20 cellular contexts compared by ENCODE assay signal in genomic region chr10:110241841-110242240, GRCh38. TPM values are rescaled to one million over a fixed set of nuclear protein-coding genes. Genes with fewer than 3 reads are reported as not detected.
DNase-seq lines count a peak whose midpoint lies in the region; ATAC-seq and TF ChIP-seq lines count a peak whose summit lies in the region.
"Had no signal": no experiment of that assay in that cellular context is flagged by ENCODE, and none has a peak within 500 bp of the region (broad histone marks: within the 10 kb centered on the region; RNA-seq: fewer than 3 reads in every experiment).

No MANE protein-coding gene starts in this region.

- H3K9ac ChIP-seq in Loucy (ENCODE audit: low read depth, low read length, poor library complexity, severe bottlenecking): peak overlapping the region; percentile 22

- H3K9me3 ChIP-seq in left ventricle myocardium inferior (replicated peaks) (peaks cover 5% of the 10 kb centered on the region), heart right ventricle (peaks cover 0 to 14% (median 0%) of the 10 kb centered on the region in 11 donors), Loucy (ENCODE audit: insufficient read depth, low read depth, low read length) (no peaks in the 10 kb centered on the region)

- peaks cover 14% of the 10 kb centered on the region; the same call in 1 of the 2 replicates for H3K79me2 ChIP-seq in Loucy (ENCODE audit: insufficient read depth, low read length)

- H2AFZ ChIP-seq in Loucy (ENCODE audit: low read length): peak overlapping the region; percentile 23; the same call in 1 of the 2 replicates

- H3K27me3 ChIP-seq in left ventricle myocardium inferior (ENCODE audit: low read depth): no peaks in the 10 kb centered on the region
- no peaks in the 10 kb centered on the region for H3K27me3 ChIP-seq in heart right ventricle
- no peaks in the 10 kb centered on the region for H3K27me3 ChIP-seq in Loucy (ENCODE audit: insufficient read depth, low read length, poor library complexity, severe bottlenecking)

- no peak overlapping the region for H3K4me3 Mint-ChIP-seq in type B pancreatic cell
- H3K4me3 Mint-ChIP-seq: activated CD4-positive, alpha-beta memory T cell treated with anti-CD3 and anti-CD28 coated beads, Interleukin-2, amount 10 ng/mL, durations not matched to agents 7 days and 5 days; nephron progenitor cell had no signal

- H3K27me3 Mint-ChIP-seq in type B pancreatic cell: no peaks in the 10 kb centered on the region
- H3K27me3 Mint-ChIP-seq: progenitor cell of endocrine pancreas had no signal

- H3K4me1 ChIP-seq in left ventricle myocardium inferior (peaks cover 57% of the 10 kb centered on the region), heart right ventricle (peaks cover 0 to 64% (median 26%) of the 10 kb centered on the region in 9 donors), Loucy (ENCODE audit: insufficient read depth, low read length, poor library complexity, severe bottlenecking) (peaks cover 28% of the 10 kb centered on the region)

- DNase-seq in left ventricle myocardium inferior (no peak), heart right ventricle (no peak), type B pancreatic cell (ENCODE audit: extremely low spot score, unreplicated experiment) (no peak), NCI-H2196 (lab: John Stamatoyannopoulos, UW; ENCODE audit: unreplicated experiment) (no peak)
- DNase-seq: activated CD4-positive, alpha-beta memory T cell treated with anti-CD3 and anti-CD28 coated beads, Interleukin-2, amount 10 ng/mL, durations not matched to agents 7 days and 5 days; activated effector memory CD4-positive, alpha-beta T cell treated with Interleukin-2 at 50 U/mL for 16 hours; amygdala; central memory CD4-positive, alpha-beta T cell; effector CD4-positive, alpha-beta T cell; kidney; NCI-H1436 treated with DMSO at 0.1 percent for 48 hours; nephron progenitor cell; stimulated activated CD4-positive, alpha-beta T cell treated with anti-CD3 and anti-CD28 coated beads, Interleukin-4, amount 100 ng/mL, for 4 hours; stimulated activated CD8-positive, alpha-beta memory T cell treated with anti-CD3 and anti-CD28 coated beads, Interleukin-4, amount 100 ng/mL, for 48 hours had no signal

- H3K27ac Mint-ChIP-seq in type B pancreatic cell: peak overlapping the region; percentile 8
- H3K27ac Mint-ChIP-seq: activated CD4-positive, alpha-beta memory T cell treated with anti-CD3 and anti-CD28 coated beads, Interleukin-2, amount 10 ng/mL, durations not matched to agents 7 days and 5 days; nephron progenitor cell; progenitor cell of endocrine pancreas had no signal

- TF ChIP-seq CTCF in left ventricle myocardium inferior (IDR thresholded peaks at IDR 0.05; ENCODE audit: borderline replicate concordance) (no peak), heart right ventricle (IDR thresholded peaks at IDR 0.05) (no peak), Loucy (conservative IDR thresholded peaks at IDR 0.05; ENCODE audit: low read length) (no peak), type B pancreatic cell (conservative IDR thresholded peaks at IDR 0.05) (no peak)

- no peak overlapping the region for H3K4me3 ChIP-seq in left ventricle myocardium inferior
- H3K4me3 ChIP-seq in heart right ventricle: no peak overlapping the region
- peak overlapping the region; percentile 41 for H3K4me3 ChIP-seq in Loucy (ENCODE audit: low read length, poor library complexity, severe bottlenecking)

- no peaks in the 10 kb centered on the region for H3F3A ChIP-seq in Loucy (ENCODE audit: low read depth)

- H3K36me3 Mint-ChIP-seq in type B pancreatic cell: peaks cover 41% of the 10 kb centered on the region

- H4K20me1 ChIP-seq in Loucy (ENCODE audit: insufficient read depth, low read length, poor library complexity, severe bottlenecking): no peaks in the 10 kb centered on the region

- H3K9me3 Mint-ChIP-seq in type B pancreatic cell: peaks cover 4% of the 10 kb centered on the region
- H3K9me3 Mint-ChIP-seq: activated CD4-positive, alpha-beta memory T cell treated with anti-CD3 and anti-CD28 coated beads, Interleukin-2, amount 10 ng/mL, durations not matched to agents 7 days and 5 days had no signal

- peak overlapping the region; percentile 59 for H3K4me2 ChIP-seq in Loucy (ENCODE audit: low read depth, low read length, poor library complexity, severe bottlenecking)

- intact Hi-C loops in left ventricle myocardium inferior (cut with micrococcal nuclease) (no loop called here), heart right ventricle (cut with DNase I) (no loop called here)

- ATAC-seq in heart right ventricle (no peak), GM21717 (IDR thresholded peaks at IDR 0.05; ENCODE audit: unreplicated experiment) (peak; percentile 33), HG03135 (IDR thresholded peaks at IDR 0.05; ENCODE audit: unreplicated experiment) (no peak), HG03520 (IDR thresholded peaks at IDR 0.05; ENCODE audit: unreplicated experiment) (no peak)

- no peaks in the 10 kb centered on the region for H3K9me2 ChIP-seq in Loucy (replicated peaks; ENCODE audit: low read depth, low read length)

- peaks cover 12% of the 10 kb centered on the region for H3K4me1 Mint-ChIP-seq in type B pancreatic cell (ENCODE audit: unreplicated experiment)
- H3K4me1 Mint-ChIP-seq: nephron progenitor cell had no signal

- H3K27ac ChIP-seq in left ventricle myocardium inferior (replicated peaks) (peak overlapping the region; percentile 20), heart right ventricle (peak overlapping the region in 3 of 10 donors; percentile 11 to 21 (median 16))
- H3K27ac ChIP-seq: RWPE1 had no signal

- WGBS in heart right ventricle, 2 donors: 54 to 61% methylated on average over 2 of the region's 2 CpGs

- peaks cover 36% of the 10 kb centered on the region for H3K36me3 ChIP-seq in left ventricle myocardium inferior
- peaks cover 0 to 48% (median 12%) of the 10 kb centered on the region in 9 donors for H3K36me3 ChIP-seq in heart right ventricle
- H3K36me3 ChIP-seq in Loucy (ENCODE audit: insufficient read depth, low read length): peaks cover 10% of the 10 kb centered on the region; the same call in 1 of the 2 replicates

RNA-seq across cellular contexts. Expression of gene MXI1, which starts 34.4 kb away (rescaled TPM):
- total RNA-seq in left ventricle myocardium inferior (60.0 TPM), heart right ventricle (100 to 1,000 TPM in 1 of 10 donors, 10 to 100 TPM in 9; 48.7 to 100 (median 63.3) TPM), type B pancreatic cell (ENCODE audit: low replicate concordance) (17.8 and 34.7 TPM in 2 replicates)
- 10 to 100 TPM; 27.3 to 30.4 TPM for polyA plus RNA-seq in heart right ventricle
